8 cellular contexts compared by ENCODE assay signal in the genomic region with DNA sequence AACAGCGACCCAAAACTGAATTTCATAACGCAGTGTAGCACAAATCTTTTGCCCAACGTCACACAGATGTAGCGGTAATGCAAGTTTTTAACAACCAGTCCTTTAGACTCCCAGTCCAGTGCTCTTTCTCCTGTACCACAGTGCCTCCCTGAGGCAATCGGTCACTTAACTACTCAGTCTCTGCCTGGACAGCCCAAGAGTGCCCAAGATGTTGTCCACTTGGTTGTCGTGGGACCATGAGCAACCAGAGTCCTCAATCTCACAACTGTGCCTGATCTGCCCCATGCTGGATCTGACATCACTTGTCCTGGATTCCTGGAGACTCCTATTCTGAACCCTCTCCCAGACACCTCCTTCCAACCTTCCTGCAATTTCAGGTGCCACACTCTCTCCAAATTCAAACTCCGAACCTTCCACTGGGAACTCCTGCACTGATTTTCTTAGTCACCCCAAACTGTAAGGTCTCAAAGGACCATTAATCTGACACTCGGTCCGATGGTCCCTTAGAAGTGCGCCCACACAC. TPM values are rescaled to one million over a fixed set of nuclear protein-coding genes. Genes with fewer than 3 reads are reported as not detected.
DNase-seq lines count a peak whose midpoint lies in the region; ATAC-seq and TF ChIP-seq lines count a peak whose summit lies in the region.

No MANE protein-coding gene starts in this region.

- peak overlapping the region; percentile 94 for H3K4me3 Mint-ChIP-seq in activated naive CD4-positive, alpha-beta T cell treated with anti-CD3 and anti-CD28 coated beads, Interleukin-2, amount 50 U/mL, for 24 hours
- peak overlapping the region; percentile 91 for H3K4me3 Mint-ChIP-seq in osteocyte (ENCODE audit: unreplicated experiment)

- H3K27ac Mint-ChIP-seq in activated naive CD4-positive, alpha-beta T cell treated with anti-CD3 and anti-CD28 coated beads, Interleukin-2, amount 50 U/mL, for 24 hours = peak overlapping the region; percentile 94
- peak overlapping the region; percentile 100 for H3K27ac Mint-ChIP-seq in osteocyte (ENCODE audit: unreplicated experiment)

- H3K4me1 Mint-ChIP-seq in activated naive CD4-positive, alpha-beta T cell treated with anti-CD3 and anti-CD28 coated beads, Interleukin-2, amount 50 U/mL, for 24 hours = peaks cover 31% of the 10 kb centered on the region
- peaks cover 20% of the 10 kb centered on the region for H3K4me1 Mint-ChIP-seq in osteocyte (ENCODE audit: unreplicated experiment)

- H3K27ac ChIP-seq in VCaP = peak overlapping the region; percentile 76

- DNase-seq in activated naive CD4-positive, alpha-beta T cell treated with Interleukin-2 at 50 U/mL for 16 hours = no peak
- peak; percentile 30 for DNase-seq in fibroblast of the aortic adventitia (ENCODE audit: low read depth)
- DNase-seq in osteocyte (ENCODE audit: extremely low spot score, unreplicated experiment) = no peak
- no peak for DNase-seq in SHP77 treated with DMSO at 0.1 percent for 48 hours (lab: John Stamatoyannopoulos, UW)
- DNase-seq in midbrain (lab: John Stamatoyannopoulos, UW) = no peak

- no peaks in the 10 kb centered on the region for H3K9me3 Mint-ChIP-seq in activated naive CD4-positive, alpha-beta T cell treated with anti-CD3 and anti-CD28 coated beads, Interleukin-2, amount 50 U/mL, for 24 hours
- H3K9me3 Mint-ChIP-seq in osteocyte (ENCODE audit: unreplicated experiment) = no peaks in the 10 kb centered on the region

- TF ChIP-seq CTCF in VCaP (conservative IDR thresholded peaks at IDR 0.05) = peak; percentile 16; the same call in 1 of the 2 replicates
- no peak for TF ChIP-seq CTCF in fibroblast of the aortic adventitia (IDR thresholded peaks at IDR 0.05; ENCODE audit: insufficient read depth, low read length)
- no peak for TF ChIP-seq CTCF in osteocyte (IDR thresholded peaks at IDR 0.05)

- no peaks in the 10 kb centered on the region for H3K36me3 Mint-ChIP-seq in activated naive CD4-positive, alpha-beta T cell treated with anti-CD3 and anti-CD28 coated beads, Interleukin-2, amount 50 U/mL, for 24 hours
- no peaks in the 10 kb centered on the region for H3K36me3 Mint-ChIP-seq in osteocyte (ENCODE audit: unreplicated experiment)

- H3K4me3 ChIP-seq in fibroblast of the aortic adventitia (ENCODE audit: low read depth, low read length) = peak overlapping the region; percentile 83

- no peaks in the 10 kb centered on the region for H3K27me3 Mint-ChIP-seq in activated naive CD4-positive, alpha-beta T cell treated with anti-CD3 and anti-CD28 coated beads, Interleukin-2, amount 50 U/mL, for 24 hours
- no peaks in the 10 kb centered on the region for H3K27me3 Mint-ChIP-seq in osteocyte (ENCODE audit: unreplicated experiment)

- peak; percentile 37 for ATAC-seq in HG03108 (IDR thresholded peaks at IDR 0.05; ENCODE audit: unreplicated experiment)

RNA-seq across cellular contexts. Expression of gene MMGT1, which starts 0.7 kb away (rescaled TPM):
- 15.5 and 40.2 TPM in 2 replicates for total RNA-seq in fibroblast of the aortic adventitia (ENCODE audit: low replicate concordance)
- total RNA-seq in osteocyte = 30.9 and 32.4 TPM in 2 replicates

RNA-seq across cellular contexts. Expression of gene SLC9A6, which starts 12.1 kb away (rescaled TPM):
- total RNA-seq in fibroblast of the aortic adventitia (ENCODE audit: low replicate concordance) = 18.6 and 26.3 TPM in 2 replicates
- 16.1 and 18.0 TPM in 2 replicates for total RNA-seq in osteocyte
